Comparison of ENCODE assay signal across 1 cellular context in the genomic region with DNA sequence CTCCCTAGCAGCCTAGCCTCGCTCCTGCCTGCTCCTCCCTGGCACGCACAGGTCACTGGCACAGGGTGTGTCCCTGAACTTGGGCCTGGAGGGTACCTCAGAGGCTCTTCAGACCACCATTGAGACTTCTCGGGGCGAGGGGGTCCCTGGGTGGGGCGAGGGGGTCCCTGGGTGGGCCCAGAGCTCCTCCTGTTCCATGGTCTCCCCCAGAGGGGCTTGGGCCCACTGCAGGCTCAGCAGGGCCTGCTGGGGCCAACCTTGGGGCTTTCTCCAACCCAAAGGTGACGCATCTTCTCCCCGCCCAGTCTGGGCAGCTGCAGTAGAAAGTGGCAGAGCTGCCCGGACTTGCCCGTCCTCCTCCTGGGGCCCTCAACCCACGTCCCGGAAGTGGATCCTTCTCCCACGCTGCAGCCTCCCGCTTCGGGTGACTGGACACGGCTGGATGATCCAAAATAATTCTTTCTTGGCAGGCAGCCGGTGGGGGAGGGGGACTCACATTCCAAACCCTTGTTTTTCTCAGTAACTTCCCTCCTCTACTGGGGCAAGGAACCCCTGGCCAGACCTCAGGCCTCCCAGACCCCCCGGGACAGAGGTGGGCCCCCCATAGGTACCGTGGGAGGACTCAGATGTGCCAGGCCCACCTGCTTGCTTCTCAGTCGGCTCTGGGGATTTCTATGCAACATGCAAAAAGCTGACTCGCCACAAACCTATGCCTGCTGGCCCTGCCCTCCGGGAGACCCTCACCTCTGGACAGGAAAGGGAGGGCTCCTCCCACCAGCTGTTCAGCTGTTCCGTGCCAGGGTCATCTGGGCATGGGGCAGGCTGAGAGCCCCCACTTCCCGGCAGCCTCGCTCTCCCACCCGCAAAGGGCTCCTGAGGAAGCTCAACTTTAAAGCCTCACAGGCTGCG.
A peak's percentile ranks its signal among the peaks of the same experiment; 100 is the strongest.
TF ChIP-seq lines count a peak whose summit lies in the region.

No MANE protein-coding gene starts in this region.

TF ChIP-seq in HepG2, 621 proteins besides CTCF, POLR2A, EP300 and RAD21 (continued from another document and continues in another):
- TF ChIP-seq, protein P1, sequence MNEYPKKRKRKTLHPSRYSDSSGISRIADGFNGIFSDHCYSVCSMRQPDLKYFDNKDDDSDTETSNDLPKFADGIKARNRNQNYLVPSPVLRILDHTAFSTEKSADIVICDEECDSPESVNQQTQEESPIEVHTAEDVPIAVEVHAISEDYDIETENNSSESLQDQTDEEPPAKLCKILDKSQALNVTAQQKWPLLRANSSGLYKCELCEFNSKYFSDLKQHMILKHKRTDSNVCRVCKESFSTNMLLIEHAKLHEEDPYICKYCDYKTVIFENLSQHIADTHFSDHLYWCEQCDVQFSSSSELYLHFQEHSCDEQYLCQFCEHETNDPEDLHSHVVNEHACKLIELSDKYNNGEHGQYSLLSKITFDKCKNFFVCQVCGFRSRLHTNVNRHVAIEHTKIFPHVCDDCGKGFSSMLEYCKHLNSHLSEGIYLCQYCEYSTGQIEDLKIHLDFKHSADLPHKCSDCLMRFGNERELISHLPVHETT (CRISPR knock-in tag; conservative IDR thresholded peaks at IDR 0.05) = no peak
- TF ChIP-seq HNF1B (CRISPR knock-in tag; IDR thresholded peaks at IDR 0.05) (0 out of 2 replicates have a peak, but pooled peaks have one; percentile 14), MLX (CRISPR knock-in tag; IDR thresholded peaks at IDR 0.05) (no peak), HINFP (CRISPR knock-in tag; IDR thresholded peaks at IDR 0.05; ENCODE audit: low read depth) (no peak), ZBTB40 (IDR thresholded peaks at IDR 0.05) (no peak), ZBTB40 (CRISPR knock-in tag; IDR thresholded peaks at IDR 0.05) (no peak), ZNF644 (CRISPR knock-in tag; IDR thresholded peaks at IDR 0.05; ENCODE audit: low read depth) (no peak), PHF8 (CRISPR knock-in tag; IDR thresholded peaks at IDR 0.05) (peak; percentile 33; the same call in 1 of the 2 replicates), RXRA (CRISPR knock-in tag; IDR thresholded peaks at IDR 0.05) (no peak), CEBPZ (IDR thresholded peaks at IDR 0.05; ENCODE audit: low read length) (no peak), ZNF703 (CRISPR knock-in tag; IDR thresholded peaks at IDR 0.05; ENCODE audit: borderline replicate concordance) (no peak), PRDM4 (CRISPR knock-in tag; IDR thresholded peaks at IDR 0.05; ENCODE audit: borderline replicate concordance) (no peak), SAP130 (CRISPR knock-in tag; IDR thresholded peaks at IDR 0.05; ENCODE audit: low read depth) (peak; percentile 72), NFE2L2 (IDR thresholded peaks at IDR 0.05; ENCODE audit: low read length) (no peak), ZNF207 (IDR thresholded peaks at IDR 0.05; ENCODE audit: borderline replicate concordance) (no peak), ATF2 (CRISPR knock-in tag; IDR thresholded peaks at IDR 0.05) (no peak), KLF13 (CRISPR knock-in tag; IDR thresholded peaks at IDR 0.05) (no peak)
- TF ChIP-seq, protein P2, sequence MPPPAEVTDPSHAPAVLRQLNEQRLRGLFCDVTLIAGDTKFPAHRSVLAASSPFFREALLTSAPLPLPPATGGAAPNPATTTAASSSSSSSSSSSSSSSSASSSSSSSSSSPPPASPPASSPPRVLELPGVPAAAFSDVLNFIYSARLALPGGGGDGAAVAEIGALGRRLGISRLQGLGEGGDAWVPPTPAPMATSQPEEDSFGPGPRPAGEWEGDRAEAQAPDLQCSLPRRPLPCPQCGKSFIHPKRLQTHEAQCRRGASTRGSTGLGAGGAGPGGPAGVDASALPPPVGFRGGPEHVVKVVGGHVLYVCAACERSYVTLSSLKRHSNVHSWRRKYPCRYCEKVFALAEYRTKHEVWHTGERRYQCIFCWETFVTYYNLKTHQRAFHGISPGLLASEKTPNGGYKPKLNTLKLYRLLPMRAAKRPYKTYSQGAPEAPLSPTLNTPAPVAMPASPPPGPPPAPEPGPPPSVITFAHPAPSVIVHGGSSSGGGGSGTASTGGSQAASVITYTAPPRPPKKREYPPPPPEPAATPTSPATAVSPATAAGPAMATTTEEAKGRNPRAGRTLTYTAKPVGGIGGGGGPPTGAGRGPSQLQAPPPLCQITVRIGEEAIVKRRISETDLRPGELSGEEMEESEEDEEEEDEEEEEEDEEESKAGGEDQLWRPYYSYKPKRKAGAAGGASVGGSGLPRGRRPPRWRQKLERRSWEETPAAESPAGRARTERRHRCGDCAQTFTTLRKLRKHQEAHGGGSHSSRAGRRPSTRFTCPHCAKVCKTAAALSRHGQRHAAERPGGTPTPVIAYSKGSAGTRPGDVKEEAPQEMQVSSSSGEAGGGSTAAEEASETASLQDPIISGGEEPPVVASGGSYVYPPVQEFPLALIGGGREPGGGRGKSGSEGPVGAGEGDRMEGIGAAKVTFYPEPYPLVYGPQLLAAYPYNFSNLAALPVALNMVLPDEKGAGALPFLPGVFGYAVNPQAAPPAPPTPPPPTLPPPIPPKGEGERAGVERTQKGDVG (CRISPR knock-in tag; IDR thresholded peaks at IDR 0.05; ENCODE audit: borderline replicate concordance) = no peak
